Comparison of ENCODE assay signal across 7 cellular contexts in genomic region chr16:5034167-5034523, GRCh38. TPM values are rescaled to one million over a fixed set of nuclear protein-coding genes. Genes with fewer than 3 reads are reported as not detected.
DNase-seq lines count a peak whose midpoint lies in the region; ATAC-seq lines count a peak whose summit lies in the region.

No MANE protein-coding gene starts in this region.

- H3K4me1 ChIP-seq in HUES48 (ENCODE audit: control insufficient read depth, insufficient read depth, low read length) (peaks cover 20% of the 10 kb centered on the region), stomach smooth muscle (ENCODE audit: control insufficient read depth, insufficient read depth, low read length) (peaks cover 15% of the 10 kb centered on the region)

- H3K36me3 ChIP-seq in HUES48 (ENCODE audit: control insufficient read depth, insufficient read depth, low read length) (0 out of 2 replicates have a peak, but pooled peaks cover 3% of the 10 kb centered on the region), stomach smooth muscle (ENCODE audit: control insufficient read depth in 2 of 2, insufficient read depth in 2 of 2, low read length in 2 of 2) (peaks cover 0 to 2% of the 10 kb centered on the region in 2 donors)

- DNase-seq in activated naive CD4-positive, alpha-beta T cell treated with anti-CD3 and anti-CD28 coated beads, Interleukin-2, amount 50 U/mL, for 72 hours (ENCODE audit: low spot score in 2 of 2) = no peak
- no peak for DNase-seq in immature natural killer cell
- DNase-seq in sciatic nerve (ENCODE audit: low spot score) = no peak

- no peaks in the 10 kb centered on the region for H3K9me3 Mint-ChIP-seq in activated naive CD4-positive, alpha-beta T cell treated with anti-CD3 and anti-CD28 coated beads, Interleukin-2, amount 50 U/mL, for 72 hours
- H3K9me3 Mint-ChIP-seq in immature natural killer cell = no peaks in the 10 kb centered on the region

- ATAC-seq in activated naive CD4-positive, alpha-beta T cell treated with anti-CD3 and anti-CD28 coated beads, Interleukin-2, amount 50 U/mL, for 72 hours = peak in 1 of 2 donors; percentile 1
- ATAC-seq in HG02938 (IDR thresholded peaks at IDR 0.05; ENCODE audit: unreplicated experiment) (no peak), sciatic nerve (no peak), HG02759 (IDR thresholded peaks at IDR 0.05; ENCODE audit: unreplicated experiment) (no peak)

- peak overlapping the region; percentile 86 to 89 (median 87) for H3K4me3 Mint-ChIP-seq in immature natural killer cell

- intact Hi-C loops in sciatic nerve (cut with DNase I) = no loop called here

- H3K27me3 Mint-ChIP-seq in immature natural killer cell (ENCODE audit: low read depth in 3 of 3) = peaks cover 3 to 7% (median 6%) of the 10 kb centered on the region in 3 donors

- H3K9me3 ChIP-seq in HUES48 (ENCODE audit: control insufficient read depth, insufficient read depth, low read length) (no peaks in the 10 kb centered on the region), stomach smooth muscle (ENCODE audit: control insufficient read depth in 2 of 2, low read length in 2 of 2) (no peaks in the 10 kb centered on the region)

- no peaks in the 10 kb centered on the region for H3K36me3 Mint-ChIP-seq in activated naive CD4-positive, alpha-beta T cell treated with anti-CD3 and anti-CD28 coated beads, Interleukin-2, amount 50 U/mL, for 72 hours
- peaks cover 0 to 4% (median 1%) of the 10 kb centered on the region in 3 donors for H3K36me3 Mint-ChIP-seq in immature natural killer cell

- peak overlapping the region; percentile 87 for H3K4me3 ChIP-seq in HUES48 (ENCODE audit: low read depth, low read length)
- H3K4me3 ChIP-seq in stomach smooth muscle (ENCODE audit: low read length in 2 of 2) = peak overlapping the region; percentile 91 to 97

- H3K27ac ChIP-seq in HUES48 (ENCODE audit: low read depth, low read length) (peak overlapping the region; percentile 49), stomach smooth muscle (ENCODE audit: low read length) (peak overlapping the region; percentile 41)

- H3K9ac ChIP-seq in HUES48 (ENCODE audit: low read depth, low read length) = peak overlapping the region; percentile 49
- H3K9ac ChIP-seq in stomach smooth muscle (ENCODE audit: low read length in 2 of 2) = peak overlapping the region; percentile 64 to 72

- peaks cover 16 to 19% of the 10 kb centered on the region in 2 donors for H3K4me1 Mint-ChIP-seq in immature natural killer cell

- H3K27me3 ChIP-seq in HUES48 (ENCODE audit: control insufficient read depth, insufficient read depth, low read length) (peaks cover 7% of the 10 kb centered on the region), stomach smooth muscle (ENCODE audit: control insufficient read depth in 1 of 2, insufficient read depth in 2 of 2, low read length in 2 of 2) (no peaks in the 10 kb centered on the region)

- H3K27ac Mint-ChIP-seq in activated naive CD4-positive, alpha-beta T cell treated with anti-CD3 and anti-CD28 coated beads, Interleukin-2, amount 50 U/mL, for 72 hours = peak overlapping the region; percentile 84 to 95
- peak overlapping the region; percentile 68 to 90 (median 87) for H3K27ac Mint-ChIP-seq in immature natural killer cell

RNA-seq across cellular contexts. Expression of gene NAGPA, which starts 0.4 kb away (rescaled TPM):
- total RNA-seq in activated naive CD4-positive, alpha-beta T cell treated with anti-CD3 and anti-CD28 coated beads, Interleukin-2, amount 50 U/mL, for 72 hours = 10 to 100 TPM in 1 of 2 donors, 1 to 10 TPM in 1; 7.1 to 11.2 TPM
- polyA plus RNA-seq in immature natural killer cell = 10 to 100 TPM; 26.6 to 50.6 (median 37.2) TPM
- total RNA-seq in sciatic nerve = 11.5 TPM

RNA-seq across cellular contexts. Expression of gene C16orf89, which starts 31.6 kb away (rescaled TPM):
- total RNA-seq in activated naive CD4-positive, alpha-beta T cell treated with anti-CD3 and anti-CD28 coated beads, Interleukin-2, amount 50 U/mL, for 72 hours = not detected
- not detected for polyA plus RNA-seq in immature natural killer cell
- 44.3 TPM for total RNA-seq in sciatic nerve

RNA-seq across cellular contexts. Expression of gene ALG1, which starts 37.5 kb away (rescaled TPM):
- 10 to 100 TPM; 11.0 to 20.8 TPM for total RNA-seq in activated naive CD4-positive, alpha-beta T cell treated with anti-CD3 and anti-CD28 coated beads, Interleukin-2, amount 50 U/mL, for 72 hours
- polyA plus RNA-seq in immature natural killer cell = 10 to 100 TPM; 29.2 to 47.5 (median 32.8) TPM
- 15.8 TPM for total RNA-seq in sciatic nerve

Comparison
In these comparisons a context has a peak if more than half of its experiments do, and no peak if none do; other contexts are left out.
1. RNA of gene C16orf89, which starts 31.6 kb away (total RNA-seq): 44.3 TPM in sciatic nerve (single experiment); not detected in activated naive CD4-positive, alpha-beta T cell treated with anti-CD3 and anti-CD28 coated beads, Interleukin-2, amount 50 U/mL, for 72 hours; every median in the first group is over 10 times any median in the second.